In genomic region chr3:97161169-97161568, GRCh38 we compare ENCODE assay signal across 23 cellular contexts.
"Had no signal": no experiment of that assay in that cellular context is flagged by ENCODE, and none has a peak within 500 bp of the region (broad histone marks: within the 10 kb centered on the region; RNA-seq: fewer than 3 reads in every experiment).

No MANE protein-coding gene starts in this region.

- H3K27me3 Mint-ChIP-seq: dendritic cell treated with granulocyte-macrophage colony-stimulating factor and Interleukin-4, amounts not matched to agents 40 ng/mL and 50 ng/mL, for 4 days; effector memory CD8-positive, alpha-beta T cell; naive B cell; naive thymus-derived CD8-positive, alpha-beta T cell had no signal

- H3K4me3 Mint-ChIP-seq: dendritic cell treated with granulocyte-macrophage colony-stimulating factor and Interleukin-4, amounts not matched to agents 40 ng/mL and 50 ng/mL, for 4 days; effector memory CD8-positive, alpha-beta T cell; endodermal cell; mesothelial cell of epicardium; naive B cell; naive thymus-derived CD8-positive, alpha-beta T cell had no signal

- DNase-seq: colonic mucosa; cortex of kidney; effector CD8-positive, alpha-beta T cell; effector memory CD8-positive, alpha-beta T cell; endodermal cell; erythroblast; foreskin melanocyte; gastrocnemius medialis; glutamatergic neuron; head of caudate nucleus; heart right ventricle; hippocampal formation; left cardiac atrium; left lung; left ventricle myocardium superior; lower lobe of right lung; mesenchymal stem cell; mucosa of descending colon; naive B cell; naive thymus-derived CD8-positive, alpha-beta T cell had no signal

- H3K9me3 Mint-ChIP-seq: endodermal cell had no signal

- H3K4me1 Mint-ChIP-seq: endodermal cell; naive B cell; naive thymus-derived CD8-positive, alpha-beta T cell had no signal

- H3K4me3 ChIP-seq: colonic mucosa, esophagus muscularis mucosa, gastrocnemius medialis, heart right ventricle, left lung, lower lobe of right lung, mucosa of descending colon had no signal

- H3K27ac Mint-ChIP-seq: dendritic cell treated with granulocyte-macrophage colony-stimulating factor and Interleukin-4, amounts not matched to agents 40 ng/mL and 50 ng/mL, for 4 days; effector memory CD8-positive, alpha-beta T cell; endodermal cell; mesothelial cell of epicardium; naive B cell; naive thymus-derived CD8-positive, alpha-beta T cell had no signal

- H3K36me3 Mint-ChIP-seq: naive B cell; naive thymus-derived CD8-positive, alpha-beta T cell had no signal

- ATAC-seq: effector memory CD8-positive, alpha-beta T cell; gastrocnemius medialis; heart right ventricle; left cardiac atrium; left lung; left ventricle myocardium superior; mucosa of descending colon; naive thymus-derived CD8-positive, alpha-beta T cell had no signal
